ENCODE assay signal across 17 cellular contexts in genomic region chr1:67700220-67700619, GRCh38. TPM values are rescaled to one million over a fixed set of nuclear protein-coding genes. Genes with fewer than 3 reads are reported as not detected.
DNase-seq lines count a peak whose midpoint lies in the region; ATAC-seq and TF ChIP-seq lines count a peak whose summit lies in the region.
"Had no signal": no experiment of that assay in that cellular context is flagged by ENCODE, and none has a peak within 500 bp of the region (broad histone marks: within the 10 kb centered on the region; RNA-seq: fewer than 3 reads in every experiment).

No MANE protein-coding gene starts in this region.

- no peaks in the 10 kb centered on the region for H3K9me3 ChIP-seq in NT2/D1 (ENCODE audit: insufficient read depth, low read length)
- H3K9me3 ChIP-seq: Peyer's patch, SK-N-SH had no signal

- intact Hi-C loops in activated CD4-positive, alpha-beta T cell treated with anti-CD3 and anti-CD28 coated beads for 36 hours (cut with DNase I, micrococcal nuclease): loop anchor here in 1 of 2 experiments (1.0 kb wide), 1 partner anchor 13 kb away; no protein-coding TSS in a partner anchor
- intact Hi-C loops in left colon (cut with DNase I, micrococcal nuclease): no loop called here

- TF ChIP-seq CTCF in brain microvascular endothelial cell (IDR thresholded peaks at IDR 0.05; ENCODE audit: low read depth, low read length, missing control alignments): no peak
- no peak for TF ChIP-seq CTCF in progenitor cell of endocrine pancreas (IDR thresholded peaks at IDR 0.05; ENCODE audit: unreplicated experiment)

- H3K4me3 ChIP-seq in NT2/D1 (ENCODE audit: insufficient read length, low read depth) (peak overlapping the region; percentile 15), brain microvascular endothelial cell (ENCODE audit: low read depth, low read length) (no peak overlapping the region)
- H3K4me3 ChIP-seq: Peyer's patch had no signal

- peaks cover 4% of the 10 kb centered on the region for H3K4me1 ChIP-seq in NT2/D1 (ENCODE audit: insufficient read depth, insufficient read length)
- H3K4me1 ChIP-seq: Peyer's patch had no signal

- H3K27me3 ChIP-seq in NT2/D1 (ENCODE audit: insufficient read depth, insufficient read length): no peaks in the 10 kb centered on the region
- H3K27me3 ChIP-seq in brain microvascular endothelial cell (replicated peaks): no peaks in the 10 kb centered on the region
- H3K27me3 ChIP-seq: Peyer's patch had no signal

- H3K27me3 Mint-ChIP-seq in activated CD4-positive, alpha-beta T cell treated with anti-CD3 and anti-CD28 coated beads for 36 hours: no peaks in the 10 kb centered on the region
- H3K27me3 Mint-ChIP-seq in progenitor cell of endocrine pancreas: no peaks in the 10 kb centered on the region
- H3K27me3 Mint-ChIP-seq: brain had no signal

- H3K4me3 Mint-ChIP-seq in activated CD4-positive, alpha-beta T cell treated with anti-CD3 and anti-CD28 coated beads for 36 hours: no peak overlapping the region
- H3K4me3 Mint-ChIP-seq in progenitor cell of endocrine pancreas (ENCODE audit: low read depth): no peak overlapping the region
- H3K4me3 Mint-ChIP-seq: activated naive CD4-positive, alpha-beta T cell treated with anti-CD3 and anti-CD28 coated beads for 36 hours; brain had no signal

- peaks cover 12% of the 10 kb centered on the region for H3K4me1 Mint-ChIP-seq in activated CD4-positive, alpha-beta T cell treated with anti-CD3 and anti-CD28 coated beads for 36 hours
- peaks cover 14% of the 10 kb centered on the region for H3K4me1 Mint-ChIP-seq in progenitor cell of endocrine pancreas (ENCODE audit: low read depth)

- no peaks in the 10 kb centered on the region for H3K9me3 Mint-ChIP-seq in activated CD4-positive, alpha-beta T cell treated with anti-CD3 and anti-CD28 coated beads for 36 hours (ENCODE audit: low read depth)
- peaks cover 3% of the 10 kb centered on the region for H3K9me3 Mint-ChIP-seq in progenitor cell of endocrine pancreas (ENCODE audit: low read depth)
- H3K9me3 Mint-ChIP-seq: activated naive CD4-positive, alpha-beta T cell treated with anti-CD3 and anti-CD28 coated beads for 36 hours; brain had no signal

- in situ Hi-C loops in brain microvascular endothelial cell (cut with HindIII; ENCODE audit: low pct_ligation_motif_present, low sequenced_read_pairs): no loop called here

- peak overlapping the region; percentile 20 for H3K27ac Mint-ChIP-seq in activated CD4-positive, alpha-beta T cell treated with anti-CD3 and anti-CD28 coated beads for 36 hours
- peak overlapping the region; percentile 96 for H3K27ac Mint-ChIP-seq in progenitor cell of endocrine pancreas
- H3K27ac Mint-ChIP-seq: activated naive CD4-positive, alpha-beta T cell treated with anti-CD3 and anti-CD28 coated beads for 36 hours had no signal

- H3K9ac ChIP-seq in NT2/D1 (ENCODE audit: insufficient read length, low read depth): peak overlapping the region; percentile 76
- H3K9ac ChIP-seq: SK-N-SH had no signal

- peak overlapping the region; percentile 44 for H3K27ac ChIP-seq in brain microvascular endothelial cell

- peaks cover 19% of the 10 kb centered on the region for H3K36me3 ChIP-seq in NT2/D1 (ENCODE audit: insufficient read depth, insufficient read length, low read length)
- H3K36me3 ChIP-seq in brain microvascular endothelial cell (replicated peaks): peaks cover 22% of the 10 kb centered on the region

- H3K36me3 Mint-ChIP-seq in activated CD4-positive, alpha-beta T cell treated with anti-CD3 and anti-CD28 coated beads for 36 hours (ENCODE audit: low read depth): no peaks in the 10 kb centered on the region
- H3K36me3 Mint-ChIP-seq in progenitor cell of endocrine pancreas (ENCODE audit: insufficient read depth): peaks cover 1% of the 10 kb centered on the region
- H3K36me3 Mint-ChIP-seq: brain had no signal

- no peak for ATAC-seq in activated CD4-positive, alpha-beta T cell treated with anti-CD3 and anti-CD28 coated beads for 36 hours
- ATAC-seq in left colon: no peak

- CTCF ChIA-PET in activated CD4-positive, alpha-beta T cell treated with anti-CD3 and anti-CD28 coated beads for 36 hours (lab: Charles Lee): interaction anchor here (1.2 kb wide), 1 partner anchor 28 kb away, joined by 4 read pairs; no protein-coding TSS in a partner anchor

- POLR2A ChIA-PET in activated CD4-positive, alpha-beta T cell treated with anti-CD3 and anti-CD28 coated beads for 36 hours (lab: Charles Lee): interaction anchor here (1.0 kb wide), 2 partner anchors 14 to 60 kb away, joined by 3 to 4 read pairs; no protein-coding TSS in a partner anchor

- DNase-seq in activated CD4-positive, alpha-beta T cell treated with anti-CD3 and anti-CD28 coated beads for 36 hours: no peak
- no peak for DNase-seq in activated CD4-positive, alpha-beta T cell treated with anti-CD3 and anti-CD28 coated beads, Interleukin-2, amount 50 U/mL, for 48 hours
- DNase-seq in NT2/D1 (ENCODE audit: low read depth, low spot score) (no peak), brain microvascular endothelial cell (no peak), progenitor cell of endocrine pancreas (ENCODE audit: low spot score, unreplicated experiment) (no peak), Ammon's horn (ENCODE audit: low spot score) (no peak), left colon (no peak), A172 (ENCODE audit: low spot score) (no peak)
- DNase-seq: activated CD4-positive, CD25-positive, alpha-beta regulatory T cell treated with anti-CD3 and anti-CD28 coated beads, Interleukin-2, amount 50 U/mL, for 72 hours; KBM-7; midbrain; NCI-H1048; NCI-H2081; Peyer's patch had no signal

RNA-seq across cellular contexts. Expression of gene GADD45A, which starts 15.2 kb away (rescaled TPM):
- total RNA-seq in activated CD4-positive, alpha-beta T cell treated with anti-CD3 and anti-CD28 coated beads for 36 hours: 10 to 100 TPM; 20.5 to 26.7 TPM
- total RNA-seq in progenitor cell of endocrine pancreas (47.7 and 56.2 TPM in 2 replicates), left colon (10 to 100 TPM; 43.4 to 49.7 TPM)
- total RNA-seq in A172 (2014; rRNA removed; shearing (Covaris generic)): 88.8 and 121 TPM in 2 replicates
